In genomic region chr3:138686771-138687221, GRCh38 we compare ENCODE assay signal across 7 cellular contexts.
DNase-seq lines count a peak whose midpoint lies in the region; ATAC-seq, FAIRE-seq and TF ChIP-seq lines count a peak whose summit lies in the region.

No MANE protein-coding gene starts in this region.

- no peaks in the 10 kb centered on the region for H3K9me3 ChIP-seq in body of pancreas
- no peaks in the 10 kb centered on the region for H3K9me3 ChIP-seq in smooth muscle cell (replicated peaks; ENCODE audit: low read depth)
- no peaks in the 10 kb centered on the region for H3K9me3 ChIP-seq in testis
- H3K9me3 ChIP-seq in ascending aorta, result no peaks in the 10 kb centered on the region

- H3K4me3 ChIP-seq in body of pancreas, result no peak overlapping the region
- no peak overlapping the region for H3K4me3 ChIP-seq in smooth muscle cell
- no peak overlapping the region for H3K4me3 ChIP-seq in testis
- no peak overlapping the region for H3K4me3 ChIP-seq in ascending aorta

- peak; percentile 95 for FAIRE-seq in GM12892 (lab: Jason Lieb, UNC)

- H3K27ac ChIP-seq in body of pancreas, result peak overlapping the region; percentile 9 to 80 (median 66)
- H3K27ac ChIP-seq in smooth muscle cell (ENCODE audit: low read depth), result peak overlapping the region; percentile 20
- H3K27ac ChIP-seq in testis, result no peak overlapping the region
- H3K27ac ChIP-seq in ascending aorta, result no peak overlapping the region

- peak; percentile 99 for ATAC-seq in GM21515 (IDR thresholded peaks at IDR 0.05; ENCODE audit: unreplicated experiment)
- peak; percentile 70 for ATAC-seq in body of pancreas

- TF ChIP-seq CTCF in body of pancreas (IDR thresholded peaks at IDR 0.05) (no peak), smooth muscle cell (IDR thresholded peaks at IDR 0.05; ENCODE audit: borderline replicate concordance, insufficient read depth, poor library complexity, severe bottlenecking) (no peak), testis (IDR thresholded peaks at IDR 0.05) (no peak), ascending aorta (IDR thresholded peaks at IDR 0.05) (no peak)

- peaks cover 71% of the 10 kb centered on the region for H3K4me1 ChIP-seq in body of pancreas
- H3K4me1 ChIP-seq in smooth muscle cell (ENCODE audit: low read depth), result no peaks in the 10 kb centered on the region
- H3K4me1 ChIP-seq in testis, result no peaks in the 10 kb centered on the region
- H3K4me1 ChIP-seq in ascending aorta, result no peaks in the 10 kb centered on the region

- no peak overlapping the region for H2AFZ ChIP-seq in smooth muscle cell (ENCODE audit: low read depth)

- H4K20me1 ChIP-seq in smooth muscle cell (ENCODE audit: low read depth), result no peaks in the 10 kb centered on the region

- H3K79me2 ChIP-seq in smooth muscle cell (ENCODE audit: low read depth), result no peaks in the 10 kb centered on the region

- peaks cover 4% of the 10 kb centered on the region for H3F3A ChIP-seq in smooth muscle cell (ENCODE audit: low read depth)

- DNase-seq in GM12892 (ENCODE audit: insufficient read length) (peak; percentile 13), HS-5 (ENCODE audit: low read depth) (peak; percentile 65), body of pancreas (peak in 3 of 4 donors; percentile 18 to 60 (median 26)), smooth muscle cell (lab: John Stamatoyannopoulos, UW; ENCODE audit: unreplicated experiment) (no peak), testis (no peak), ascending aorta (ENCODE audit: low spot score in 2 of 2) (no peak)

- H3K27me3 ChIP-seq in body of pancreas (no peaks in the 10 kb centered on the region), smooth muscle cell (ENCODE audit: low read depth) (no peaks in the 10 kb centered on the region), testis (no peaks in the 10 kb centered on the region), ascending aorta (no peaks in the 10 kb centered on the region)

- intact Hi-C loops in body of pancreas (cut with DNase I) (loop anchor here (10.0 kb wide), 1 partner anchor 72 kb away; no protein-coding TSS in a partner anchor), testis (cut with DNase I; ENCODE audit: low total_unique reads) (no loop called here), ascending aorta (cut with DNase I) (no loop called here)

- H3K4me2 ChIP-seq in smooth muscle cell, result no peak overlapping the region

- H3K36me3 ChIP-seq in body of pancreas (replicated peaks in 1 of 2; ENCODE audit: insufficient read depth in 1 of 2, low read depth in 2 of 2) (no peaks in the 10 kb centered on the region), smooth muscle cell (ENCODE audit: low read depth) (no peaks in the 10 kb centered on the region), testis (ENCODE audit: low read depth, missing control alignments) (no peaks in the 10 kb centered on the region), ascending aorta (peaks cover 7 to 8% of the 10 kb centered on the region in 2 donors)

- TF ChIP-seq POLR2A in GM12892 (IDR thresholded peaks at IDR 0.05; ENCODE audit: low read depth, low read length) (no peak), body of pancreas (IDR thresholded peaks at IDR 0.05) (no peak), testis (IDR thresholded peaks at IDR 0.05) (no peak)

- no peak overlapping the region for H3K9ac ChIP-seq in smooth muscle cell (ENCODE audit: low read depth)

Comparison
In these comparisons a context has a peak if more than half of its experiments do, and no peak if none do; other contexts are left out.
1. DNase-seq: peak in GM12892 (single experiment), HS-5 (single experiment) and body of pancreas (3 of 4); none in smooth muscle cell (single experiment), testis (single experiment) and ascending aorta (0 of 2).
2. H3K27ac ChIP-seq: peak in body of pancreas (4 of 4) and smooth muscle cell (single experiment); none in testis (0 of 2) and ascending aorta (0 of 2).